In the genomic region with DNA sequence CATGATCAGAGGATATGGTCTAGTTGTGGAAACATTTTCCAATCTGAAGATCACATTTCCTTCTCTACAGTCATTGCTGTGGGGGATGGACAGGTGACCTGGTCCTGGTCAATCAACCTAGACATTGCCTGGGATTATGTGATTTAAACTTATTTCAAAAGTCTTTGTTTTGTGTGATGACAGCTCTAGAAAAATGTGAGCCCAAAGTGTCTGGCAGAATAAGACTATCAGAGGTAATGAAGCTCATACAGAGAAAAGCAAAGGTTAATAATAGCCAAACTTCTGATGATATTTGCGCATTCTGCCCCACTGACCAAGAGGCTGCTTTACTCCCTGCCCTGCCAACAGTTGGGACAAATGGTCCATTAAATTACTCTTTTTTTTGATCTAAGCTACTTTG, we compare ENCODE assay signal across 16 cellular contexts.
DNase-seq lines count a peak whose midpoint lies in the region; ATAC-seq and TF ChIP-seq lines count a peak whose summit lies in the region.
"Had no signal": no experiment of that assay in that cellular context is flagged by ENCODE, and none has a peak within 500 bp of the region (broad histone marks: within the 10 kb centered on the region; RNA-seq: fewer than 3 reads in every experiment).

No MANE protein-coding gene starts in this region.

- peak overlapping the region; percentile 9 for H3K27ac Mint-ChIP-seq in chondrocyte (ENCODE audit: unreplicated experiment)
- peak overlapping the region in 2 of 3 experiments; percentile 54 to 73 for H3K27ac Mint-ChIP-seq in nephron
- H3K27ac Mint-ChIP-seq: CD4-positive, alpha-beta memory T cell; HFFc6 had no signal

- no peak overlapping the region for H3K4me3 ChIP-seq in tibial artery
- H3K4me3 ChIP-seq: HAP-1 had no signal

- H3K4me3 Mint-ChIP-seq in chondrocyte (ENCODE audit: unreplicated experiment) (no peak overlapping the region), nephron (no peak overlapping the region)
- H3K4me3 Mint-ChIP-seq: CD4-positive, alpha-beta memory T cell; HFFc6 had no signal

- peaks cover 0 to 23% (median 3%) of the 10 kb centered on the region in 4 donors for H3K4me1 ChIP-seq in tibial artery
- H3K4me1 ChIP-seq: HAP-1 had no signal

- TF ChIP-seq CTCF in chondrocyte (IDR thresholded peaks at IDR 0.05): no peak
- no peak for TF ChIP-seq CTCF in nephron (IDR thresholded peaks at IDR 0.05; ENCODE audit: unreplicated experiment in 3 of 3)
- TF ChIP-seq CTCF in tibial artery (IDR thresholded peaks at IDR 0.05): no peak

- intact Hi-C loops in tibial artery (cut with DNase I; ENCODE audit: low total_unique reads): no loop called here

- DNase-seq in chondrocyte (ENCODE audit: low spot score) (no peak), kidney glomerular epithelial cell (lab: John Stamatoyannopoulos, UW) (peak; percentile 78), tibial artery (no peak), GM19240 (ENCODE audit: insufficient read length, low spot score) (no peak), hippocampal formation (lab: John Stamatoyannopoulos, UW) (no peak)
- DNase-seq in stimulated activated CD4-positive, alpha-beta T cell treated with anti-CD3 and anti-CD28 coated beads, Interleukin-2, amount 100 ng/mL, for 48 hours: no peak
- DNase-seq: C1 segment of cervical spinal cord; CD4-positive, alpha-beta memory T cell; COR-L47; DMS153; DND-41; GOT3; HFFc6 had no signal

- no peaks in the 10 kb centered on the region for H3K36me3 ChIP-seq in tibial artery
- H3K36me3 ChIP-seq: HAP-1 had no signal

- no peaks in the 10 kb centered on the region for H3K9me3 ChIP-seq in tibial artery
- H3K9me3 ChIP-seq: HAP-1 had no signal

- H3K36me3 Mint-ChIP-seq in chondrocyte (ENCODE audit: low read depth) (no peaks in the 10 kb centered on the region), nephron (ENCODE audit: low read depth) (no peaks in the 10 kb centered on the region)
- H3K36me3 Mint-ChIP-seq: CD4-positive, alpha-beta memory T cell had no signal

- H3K27me3 Mint-ChIP-seq in chondrocyte (ENCODE audit: low read depth): no peaks in the 10 kb centered on the region
- no peaks in the 10 kb centered on the region for H3K27me3 Mint-ChIP-seq in nephron (ENCODE audit: low read depth)
- H3K27me3 Mint-ChIP-seq: CD4-positive, alpha-beta memory T cell had no signal

- H3K4me1 Mint-ChIP-seq in chondrocyte (ENCODE audit: low read depth) (peaks cover 36% of the 10 kb centered on the region), nephron (peaks cover 5% of the 10 kb centered on the region)
- H3K4me1 Mint-ChIP-seq: CD4-positive, alpha-beta memory T cell had no signal

- H3K27ac ChIP-seq in tibial artery: peak overlapping the region; percentile 36 to 46

- H3K9me3 Mint-ChIP-seq in chondrocyte (ENCODE audit: low read depth) (peaks cover 3% of the 10 kb centered on the region), nephron (peaks cover 3% of the 10 kb centered on the region)
- H3K9me3 Mint-ChIP-seq: HFFc6 had no signal

- ATAC-seq in HG03432 (IDR thresholded peaks at IDR 0.05; ENCODE audit: unreplicated experiment): no peak

- no peaks in the 10 kb centered on the region for H3K27me3 ChIP-seq in tibial artery
